2 cellular contexts compared by ENCODE assay signal in the genomic region with DNA sequence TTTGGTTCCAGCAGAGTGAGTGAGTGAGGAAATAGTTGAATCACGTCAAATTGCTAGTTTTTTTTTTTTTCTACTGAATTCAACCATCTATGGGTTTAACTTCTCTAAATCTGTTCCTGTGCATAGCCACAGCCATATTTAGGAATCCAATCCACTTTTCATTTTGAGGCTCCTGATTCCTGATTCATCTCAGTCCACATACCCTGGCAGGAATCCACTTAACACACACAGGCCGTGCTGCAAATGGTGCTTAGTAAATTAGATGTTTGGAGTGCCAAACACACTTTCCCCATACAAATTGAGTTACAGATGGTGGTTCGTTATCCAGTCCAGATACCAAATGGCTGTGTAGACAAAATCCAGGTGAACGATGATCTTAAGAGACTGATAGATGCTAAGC.
TF ChIP-seq lines count a peak whose summit lies in the region.

No MANE protein-coding gene starts in this region.

TF ChIP-seq in SK-N-SH treated with all-trans-retinoic acid at 6 μM for 48 hours, 23 proteins besides CTCF, POLR2A, EP300 and RAD21 (continued from another document):
- TF ChIP-seq, protein P1, sequence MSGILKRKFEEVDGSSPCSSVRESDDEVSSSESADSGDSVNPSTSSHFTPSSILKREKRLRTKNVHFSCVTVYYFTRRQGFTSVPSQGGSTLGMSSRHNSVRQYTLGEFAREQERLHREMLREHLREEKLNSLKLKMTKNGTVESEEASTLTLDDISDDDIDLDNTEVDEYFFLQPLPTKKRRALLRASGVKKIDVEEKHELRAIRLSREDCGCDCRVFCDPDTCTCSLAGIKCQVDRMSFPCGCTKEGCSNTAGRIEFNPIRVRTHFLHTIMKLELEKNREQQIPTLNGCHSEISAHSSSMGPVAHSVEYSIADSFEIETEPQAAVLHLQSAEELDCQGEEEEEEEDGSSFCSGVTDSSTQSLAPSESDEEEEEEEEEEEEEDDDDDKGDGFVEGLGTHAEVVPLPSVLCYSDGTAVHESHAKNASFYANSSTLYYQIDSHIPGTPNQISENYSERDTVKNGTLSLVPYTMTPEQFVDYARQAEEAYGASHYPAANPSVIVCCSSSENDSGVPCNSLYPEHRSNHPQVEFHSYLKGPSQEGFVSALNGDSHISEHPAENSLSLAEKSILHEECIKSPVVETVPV (CRISPR knock-in tag; IDR thresholded peaks at IDR 0.05): no peak
- no peak for TF ChIP-seq PPARA (CRISPR knock-in tag; IDR thresholded peaks at IDR 0.05; ENCODE audit: borderline replicate concordance)
- TF ChIP-seq SNAI2 (CRISPR knock-in tag; IDR thresholded peaks at IDR 0.05): no peak
- TF ChIP-seq ZNF565 (CRISPR knock-in tag; conservative IDR thresholded peaks at IDR 0.05; ENCODE audit: low read depth): no peak
- TF ChIP-seq, protein P2, sequence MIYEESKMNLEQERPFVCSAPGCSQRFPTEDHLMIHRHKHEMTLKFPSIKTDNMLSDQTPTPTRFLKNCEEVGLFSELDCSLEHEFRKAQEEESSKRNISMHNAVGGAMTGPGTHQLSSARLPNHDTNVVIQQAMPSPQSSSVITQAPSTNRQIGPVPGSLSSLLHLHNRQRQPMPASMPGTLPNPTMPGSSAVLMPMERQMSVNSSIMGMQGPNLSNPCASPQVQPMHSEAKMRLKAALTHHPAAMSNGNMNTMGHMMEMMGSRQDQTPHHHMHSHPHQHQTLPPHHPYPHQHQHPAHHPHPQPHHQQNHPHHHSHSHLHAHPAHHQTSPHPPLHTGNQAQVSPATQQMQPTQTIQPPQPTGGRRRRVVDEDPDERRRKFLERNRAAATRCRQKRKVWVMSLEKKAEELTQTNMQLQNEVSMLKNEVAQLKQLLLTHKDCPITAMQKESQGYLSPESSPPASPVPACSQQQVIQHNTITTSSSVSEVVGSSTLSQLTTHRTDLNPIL (CRISPR knock-in tag; IDR thresholded peaks at IDR 0.05; ENCODE audit: low read depth): no peak
- TF ChIP-seq ARNTL (CRISPR knock-in tag; IDR thresholded peaks at IDR 0.05; ENCODE audit: borderline replicate concordance, low read depth): no peak
- no peak for TF ChIP-seq ZFP30 (CRISPR knock-in tag; IDR thresholded peaks at IDR 0.05)
- no peak for TF ChIP-seq ISL1 (CRISPR knock-in tag; IDR thresholded peaks at IDR 0.05)
- no peak for TF ChIP-seq ESRRG (CRISPR knock-in tag; IDR thresholded peaks at IDR 0.05)
- TF ChIP-seq BACH2 (CRISPR knock-in tag; IDR thresholded peaks at IDR 0.05; ENCODE audit: borderline replicate concordance): no peak
- TF ChIP-seq ZNF8 (CRISPR knock-in tag; IDR thresholded peaks at IDR 0.05): no peak
- no peak for TF ChIP-seq TCF4 (CRISPR knock-in tag; IDR thresholded peaks at IDR 0.05; ENCODE audit: borderline replicate concordance)

TF ChIP-seq in SK-N-SH, 30 proteins besides CTCF, POLR2A, EP300 and RAD21 (continued from another document):
- TF ChIP-seq, protein P3, sequence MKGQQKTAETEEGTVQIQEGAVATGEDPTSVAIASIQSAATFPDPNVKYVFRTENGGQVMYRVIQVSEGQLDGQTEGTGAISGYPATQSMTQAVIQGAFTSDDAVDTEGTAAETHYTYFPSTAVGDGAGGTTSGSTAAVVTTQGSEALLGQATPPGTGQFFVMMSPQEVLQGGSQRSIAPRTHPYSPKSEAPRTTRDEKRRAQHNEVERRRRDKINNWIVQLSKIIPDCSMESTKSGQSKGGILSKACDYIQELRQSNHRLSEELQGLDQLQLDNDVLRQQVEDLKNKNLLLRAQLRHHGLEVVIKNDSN (IDR thresholded peaks at IDR 0.05; ENCODE audit: borderline replicate concordance, low read depth): no peak
- TF ChIP-seq TEAD4 (IDR thresholded peaks at IDR 0.05; ENCODE audit: borderline replicate concordance, insufficient read depth): no peak
- no peak for TF ChIP-seq GABPA (IDR thresholded peaks at IDR 0.05; ENCODE audit: low read depth)
- TF ChIP-seq FOXM1 (IDR thresholded peaks at IDR 0.05; ENCODE audit: low read depth): no peak
- no peak for TF ChIP-seq EZH2phosphoT487 (IDR thresholded peaks at IDR 0.05; ENCODE audit: borderline replicate concordance, low read depth)
- no peak for TF ChIP-seq SMC3 (IDR thresholded peaks at IDR 0.05; ENCODE audit: low read depth, low read length)
- no peak for TF ChIP-seq NFIC (IDR thresholded peaks at IDR 0.05; ENCODE audit: borderline replicate concordance)
- TF ChIP-seq TCF12 (IDR thresholded peaks at IDR 0.05): no peak
